10 cellular contexts compared by ENCODE assay signal in the genomic region with DNA sequence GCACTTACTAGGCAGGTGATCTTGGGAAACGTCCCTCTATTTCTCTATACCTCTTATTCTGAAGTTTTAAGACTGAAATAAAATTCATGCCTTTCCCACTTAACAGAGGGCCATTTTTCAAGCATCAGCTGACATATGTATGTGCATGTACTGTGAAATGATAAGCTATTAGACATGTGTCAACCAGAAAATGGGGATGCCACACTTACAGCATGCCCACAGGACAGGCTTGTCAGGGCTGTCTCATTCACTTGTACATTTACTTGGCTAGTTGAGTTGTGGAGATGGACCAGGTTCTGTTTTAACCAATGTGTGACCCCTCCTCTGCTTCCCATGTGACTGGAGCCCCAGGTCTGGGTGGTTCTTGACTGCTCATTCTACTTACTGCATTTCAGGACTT.
DNase-seq lines count a peak whose midpoint lies in the region; ATAC-seq and TF ChIP-seq lines count a peak whose summit lies in the region.
"Had no signal": no experiment of that assay in that cellular context is flagged by ENCODE, and none has a peak within 500 bp of the region (broad histone marks: within the 10 kb centered on the region; RNA-seq: fewer than 3 reads in every experiment).

No MANE protein-coding gene starts in this region.

- no peaks in the 10 kb centered on the region for H4K20me1 ChIP-seq in SU-DHL-6 (ENCODE audit: low read depth, low read length)

- H3K36me3 ChIP-seq in SU-DHL-6 (ENCODE audit: low read length) = 0 out of 2 replicates have a peak, but pooled peaks cover 2% of the 10 kb centered on the region
- H3K36me3 ChIP-seq in psoas muscle (ENCODE audit: insufficient read depth in 1 of 2, low read depth in 1 of 2) = no peaks in the 10 kb centered on the region

- DNase-seq in psoas muscle (no peak), AG08395 (ENCODE audit: low spot score) (no peak), Kasumi-1 (lab: John Stamatoyannopoulos, UW) (no peak)
- no peak for DNase-seq in activated naive CD4-positive, alpha-beta T cell treated with anti-CD3 and anti-CD28 coated beads, Interleukin-2, amount 50 U/mL, for 16 hours
- DNase-seq in stimulated activated CD8-positive, alpha-beta memory T cell treated with anti-CD3 and anti-CD28 coated beads, Interleukin-4, amount 100 ng/mL, for 48 hours = no peak
- DNase-seq: CD4-positive, alpha-beta memory T cell; SW 1271 had no signal

- H3K27me3 ChIP-seq in SU-DHL-6 (ENCODE audit: low read length) = no peaks in the 10 kb centered on the region
- no peaks in the 10 kb centered on the region for H3K27me3 ChIP-seq in psoas muscle (ENCODE audit: insufficient read depth in 3 of 3, low read length in 2 of 3)

- H3K9ac ChIP-seq in SU-DHL-6 (ENCODE audit: low read length) = peak overlapping the region; percentile 46

- peak overlapping the region; percentile 18 for H3K4me3 ChIP-seq in SU-DHL-6 (ENCODE audit: insufficient read depth, low read length, poor library complexity, severe bottlenecking)
- H3K4me3 ChIP-seq in psoas muscle = no peak overlapping the region

- 80 to 89% (median 86%) methylated on average over 1 of the region's 1 CpG for WGBS in psoas muscle, 3 donors

- peak overlapping the region; percentile 70 for H3K4me2 ChIP-seq in SU-DHL-6 (ENCODE audit: low read depth, low read length, poor library complexity, severe bottlenecking)

- peak overlapping the region; percentile 92 for H3K27ac ChIP-seq in SU-DHL-6 (ENCODE audit: low read depth, low read length)
- H3K27ac ChIP-seq in psoas muscle = peak overlapping the region; percentile 74

- peaks cover 63% of the 10 kb centered on the region for H3F3A ChIP-seq in SU-DHL-6 (ENCODE audit: insufficient read depth)

- ATAC-seq in GM18861 (IDR thresholded peaks at IDR 0.05; ENCODE audit: unreplicated experiment) = peak; percentile 15
- ATAC-seq in HG02610 (IDR thresholded peaks at IDR 0.05; ENCODE audit: unreplicated experiment) = peak; percentile 26
- ATAC-seq in psoas muscle = no peak

- peaks cover 45% of the 10 kb centered on the region for H3K4me1 ChIP-seq in psoas muscle

- H2AFZ ChIP-seq in SU-DHL-6 (ENCODE audit: low read depth, low read length, severe bottlenecking) = no peak overlapping the region

- TF ChIP-seq CTCF in SU-DHL-6 (IDR thresholded peaks at IDR 0.05; ENCODE audit: insufficient read depth, low read length, poor library complexity, severe bottlenecking) (no peak), psoas muscle (IDR thresholded peaks at IDR 0.05) (no peak)

- intact Hi-C loops in psoas muscle (cut with DNase I) = no loop called here

- H3K9me3 ChIP-seq in SU-DHL-6 (ENCODE audit: insufficient read depth, low read length) (no peaks in the 10 kb centered on the region), psoas muscle (no peaks in the 10 kb centered on the region)

- peaks cover 100% of the 10 kb centered on the region for H3K79me2 ChIP-seq in SU-DHL-6 (ENCODE audit: insufficient read depth, low read length)

- no peaks in the 10 kb centered on the region for H3K9me2 ChIP-seq in SU-DHL-6 (replicated peaks; ENCODE audit: insufficient read depth, low read length)

Comparison
In these comparisons a context has a peak if more than half of its experiments do, and no peak if none do; other contexts are left out.
1. ATAC-seq: peak in GM18861 (single experiment) and HG02610 (single experiment); none in psoas muscle (0 of 4).